ENCODE assay signal across 13 cellular contexts in the genomic region with DNA sequence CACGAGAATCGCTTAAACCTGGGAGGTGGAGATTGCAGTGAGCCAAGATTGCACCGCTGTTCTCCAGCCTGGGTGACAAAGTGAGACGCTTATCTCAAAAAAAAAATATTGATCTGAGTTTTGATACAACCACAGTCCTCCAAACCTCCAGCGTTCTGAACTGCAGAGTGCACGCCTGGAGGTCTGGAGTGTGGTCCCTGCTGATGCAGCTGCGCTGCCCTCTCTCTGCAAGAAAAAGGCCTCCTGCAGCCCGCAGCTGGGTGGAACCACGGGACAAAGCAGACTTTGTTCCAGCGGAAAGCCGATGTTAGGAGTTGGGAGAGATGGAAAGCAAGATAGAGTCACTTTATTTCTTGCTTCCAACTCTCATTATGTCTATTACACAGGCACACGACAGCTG.
A peak's percentile ranks its signal among the peaks of the same experiment; 100 is the strongest.
DNase-seq lines count a peak whose midpoint lies in the region; ATAC-seq and TF ChIP-seq lines count a peak whose summit lies in the region.
"Had no signal": no experiment of that assay in that cellular context is flagged by ENCODE, and none has a peak within 500 bp of the region (broad histone marks: within the 10 kb centered on the region; RNA-seq: fewer than 3 reads in every experiment).

No MANE protein-coding gene starts in this region.

- H3K4me3 ChIP-seq in AG04449 (ENCODE audit: low read depth, low read length) (no peak overlapping the region), brain microvascular endothelial cell (ENCODE audit: low read depth, low read length) (no peak overlapping the region), psoas muscle (no peak overlapping the region)
- H3K4me3 ChIP-seq: breast epithelium had no signal

- intact Hi-C loops in CD4-positive, alpha-beta T cell (cut with DNase I, micrococcal nuclease) = no loop called here
- intact Hi-C loops in psoas muscle (cut with DNase I) = no loop called here

- TF ChIP-seq CTCF in AG04449 (IDR thresholded peaks at IDR 0.05; ENCODE audit: insufficient read depth, low read length, missing control alignments) = peak; percentile 2
- peak; percentile 62 for TF ChIP-seq CTCF in brain microvascular endothelial cell (IDR thresholded peaks at IDR 0.05; ENCODE audit: low read depth, low read length, missing control alignments)
- TF ChIP-seq CTCF in CD4-positive, alpha-beta T cell (IDR thresholded peaks at IDR 0.05) = no peak
- TF ChIP-seq CTCF in psoas muscle (IDR thresholded peaks at IDR 0.05) = no peak

- ATAC-seq in left lobe of liver (peak; percentile 22), HG03460 (IDR thresholded peaks at IDR 0.05; ENCODE audit: unreplicated experiment) (no peak), psoas muscle (no peak)
- ATAC-seq in CD4-positive, alpha-beta T cell (ENCODE audit: poor library complexity) = no peak
- ATAC-seq: activated CD8-positive, alpha-beta T cell treated with anti-CD3 and anti-CD28 coated beads, Interleukin-2, amount 10 ng/mL, durations not matched to agents 7 days and 5 days had no signal

- H3K4me1 Mint-ChIP-seq in CD4-positive, alpha-beta T cell (ENCODE audit: low read depth) = peaks cover 8% of the 10 kb centered on the region

- no peaks in the 10 kb centered on the region for H3K9me3 Mint-ChIP-seq in CD4-positive, alpha-beta T cell

- no peak for DNase-seq in AG04449 (ENCODE audit: low read depth, low spot score)
- DNase-seq in NCI-H146 treated with DMSO at 0.1 percent for 48 hours (lab: John Stamatoyannopoulos, UW; ENCODE audit: unreplicated experiment) = peak; percentile 23
- peak; percentile 15 for DNase-seq in brain microvascular endothelial cell
- DNase-seq in left lobe of liver (ENCODE audit: low spot score) = no peak
- no peak for DNase-seq in CD4-positive, alpha-beta T cell
- DNase-seq in psoas muscle = no peak
- no peak for DNase-seq in ACHN
- DNase-seq: activated CD8-positive, alpha-beta T cell treated with anti-CD3 and anti-CD28 coated beads, Interleukin-2, amount 10 ng/mL, durations not matched to agents 7 days and 5 days; MV-4-11; SIG-M5 had no signal

- H3K4me3 Mint-ChIP-seq in CD4-positive, alpha-beta T cell = no peak overlapping the region
- H3K4me3 Mint-ChIP-seq: activated CD8-positive, alpha-beta T cell treated with anti-CD3 and anti-CD28 coated beads, Interleukin-2, amount 10 ng/mL, durations not matched to agents 7 days and 5 days had no signal

- no peaks in the 10 kb centered on the region for H3K36me3 Mint-ChIP-seq in CD4-positive, alpha-beta T cell (ENCODE audit: low read depth)

- WGBS in psoas muscle, 3 donors = 38 to 49% (median 43%) methylated on average over 12 of the region's 12 CpGs

- H3K27me3 ChIP-seq in brain microvascular endothelial cell (replicated peaks) (no peaks in the 10 kb centered on the region), psoas muscle (ENCODE audit: insufficient read depth in 3 of 3, low read length in 2 of 3) (peaks cover 0 to 1% (median 0%) of the 10 kb centered on the region in 3 donors)
- no peaks in the 10 kb centered on the region for H3K27me3 ChIP-seq in CD4-positive, alpha-beta T cell (ENCODE audit: control insufficient read depth, insufficient read depth, low read length)
- H3K27me3 ChIP-seq: breast epithelium, neutrophil had no signal

- CTCF ChIA-PET in AG04449 (lab: Yijun Ruan, JAX) = interaction anchor here (0.8 to 2.8 kb wide), 3 partner anchors 9 to 316 kb away, joined by 3 to 8 read pairs (median 3); no protein-coding TSS in a partner anchor
- CTCF ChIA-PET in CD4-positive, alpha-beta T cell (lab: Charles Lee) = no interaction called here

- POLR2A ChIA-PET in AG04449 (lab: Yijun Ruan, JAX) = no interaction called here
- POLR2A ChIA-PET in CD4-positive, alpha-beta T cell (lab: Charles Lee) = no interaction called here

- in situ Hi-C loops in brain microvascular endothelial cell (cut with HindIII; ENCODE audit: low pct_ligation_motif_present, low sequenced_read_pairs) (no loop called here), ACHN (cut with HindIII; ENCODE audit: low pct_ligation_motif_present, low pct_unique_long_range_greater_than_20kb, low sequenced_read_pairs) (no loop called here)

- H3K9me3 ChIP-seq in CD4-positive, alpha-beta T cell (ENCODE audit: control insufficient read depth, low read length) = no peaks in the 10 kb centered on the region
- H3K9me3 ChIP-seq in psoas muscle = no peaks in the 10 kb centered on the region
- H3K9me3 ChIP-seq: breast epithelium, neutrophil had no signal

- H3K4me1 ChIP-seq in psoas muscle = no peaks in the 10 kb centered on the region
- H3K4me1 ChIP-seq: breast epithelium had no signal

- H3K27ac Mint-ChIP-seq in CD4-positive, alpha-beta T cell = no peak overlapping the region
- H3K27ac Mint-ChIP-seq: activated CD8-positive, alpha-beta T cell treated with anti-CD3 and anti-CD28 coated beads, Interleukin-2, amount 10 ng/mL, durations not matched to agents 7 days and 5 days had no signal

- H3K27me3 Mint-ChIP-seq in CD4-positive, alpha-beta T cell = no peaks in the 10 kb centered on the region

- H3K36me3 ChIP-seq in brain microvascular endothelial cell (replicated peaks) = no peaks in the 10 kb centered on the region
- no peaks in the 10 kb centered on the region for H3K36me3 ChIP-seq in psoas muscle (ENCODE audit: insufficient read depth in 1 of 2, low read depth in 1 of 2)
- H3K36me3 ChIP-seq: breast epithelium, neutrophil had no signal

- H3K27ac ChIP-seq in brain microvascular endothelial cell (no peak overlapping the region), psoas muscle (no peak overlapping the region)
- H3K27ac ChIP-seq in CD4-positive, alpha-beta T cell (ENCODE audit: low read depth, low read length) = no peak overlapping the region
- H3K27ac ChIP-seq: breast epithelium, neutrophil had no signal

Comparison
In these comparisons a context has a peak if more than half of its experiments do, and no peak if none do; other contexts are left out.
1. DNase-seq: peak in NCI-H146 treated with DMSO at 0.1 percent for 48 hours (single experiment) and brain microvascular endothelial cell (single experiment); none in AG04449 (single experiment), left lobe of liver (single experiment), CD4-positive, alpha-beta T cell (0 of 10), psoas muscle (0 of 2) and ACHN (single experiment).
2. CTCF ChIP-seq: peak in AG04449 (single experiment) and brain microvascular endothelial cell (single experiment); none in CD4-positive, alpha-beta T cell (single experiment) and psoas muscle (single experiment).